In the genomic region with DNA sequence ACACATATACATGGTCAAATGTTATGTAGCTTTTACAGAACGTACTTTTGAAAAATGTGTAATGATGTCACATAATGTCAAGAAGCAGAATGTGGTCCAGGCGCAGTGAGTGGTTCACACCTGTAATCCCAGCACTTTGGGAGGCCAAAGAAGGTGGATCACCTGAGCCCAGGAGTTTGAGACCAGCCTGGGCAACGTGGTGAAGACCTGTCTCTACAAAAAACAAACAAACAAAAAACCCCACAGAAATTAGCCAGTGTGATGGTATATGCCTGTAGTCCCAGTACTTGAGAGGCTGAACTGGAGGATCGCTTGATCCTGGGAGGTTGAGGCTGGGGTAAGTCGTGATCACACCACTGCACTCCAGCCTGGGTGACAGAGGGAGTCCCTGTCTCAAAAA, we compare ENCODE assay signal across 30 cellular contexts.
"Had no signal": no experiment of that assay in that cellular context is flagged by ENCODE, and none has a peak within 500 bp of the region (broad histone marks: within the 10 kb centered on the region; RNA-seq: fewer than 3 reads in every experiment).

No MANE protein-coding gene starts in this region.

- H3K4me1 Mint-ChIP-seq: activated CD4-positive, alpha-beta memory T cell treated with anti-CD3 and anti-CD28 coated beads, Interleukin-2, amount 10 ng/mL, durations not matched to agents 7 days and 5 days; activated CD4-positive, alpha-beta T cell treated with anti-CD3 and anti-CD28 coated beads, Interleukin-2, amount 10 ng/mL, durations not matched to agents 7 days and 5 days; activated naive CD4-positive, alpha-beta T cell treated with anti-CD3 and anti-CD28 coated beads, Interleukin-2, amount 10 ng/mL, durations not matched to agents 7 days and 5 days; activated naive CD8-positive, alpha-beta T cell treated with anti-CD3 and anti-CD28 coated beads, Interleukin-2, amount 10 ng/mL, durations not matched to agents 7 days and 5 days; central memory CD8-positive, alpha-beta T cell had no signal

- H3K4me3 ChIP-seq: coronary artery had no signal

- H3K36me3 ChIP-seq: brain microvascular endothelial cell had no signal

- H3K4me3 Mint-ChIP-seq: activated CD4-positive, alpha-beta memory T cell treated with anti-CD3 and anti-CD28 coated beads, Interleukin-2, amount 10 ng/mL, durations not matched to agents 7 days and 5 days; activated CD4-positive, alpha-beta T cell treated with anti-CD3 and anti-CD28 coated beads, Interleukin-2, amount 10 ng/mL, durations not matched to agents 7 days and 5 days; activated naive CD4-positive, alpha-beta T cell treated with anti-CD3 and anti-CD28 coated beads, Interleukin-2, amount 10 ng/mL, durations not matched to agents 7 days and 5 days; activated naive CD8-positive, alpha-beta T cell treated with anti-CD3 and anti-CD28 coated beads, Interleukin-2, amount 10 ng/mL, durations not matched to agents 7 days and 5 days; activated T-cell treated with anti-CD3 and anti-CD28 coated beads, Interleukin-2, amount 50 U/mL, for 24 hours; activated T-cell treated with anti-CD3 and anti-CD28 coated beads, Interleukin-2, amount 50 U/mL, for 72 hours; central memory CD8-positive, alpha-beta T cell; dendritic cell treated with granulocyte-macrophage colony-stimulating factor and Interleukin-4, amounts not matched to agents 40 ng/mL and 50 ng/mL, for 4 days; effector memory CD8-positive, alpha-beta T cell had no signal

- H3K27ac ChIP-seq: brain microvascular endothelial cell, coronary artery, epithelial cell of prostate had no signal

- DNase-seq: activated CD4-positive, alpha-beta memory T cell treated with anti-CD3 and anti-CD28 coated beads, Interleukin-2, amount 10 ng/mL, durations not matched to agents 7 days and 5 days; activated CD4-positive, alpha-beta T cell treated with anti-CD3 and anti-CD28 coated beads for 1 hour; activated CD4-positive, alpha-beta T cell treated with anti-CD3 and anti-CD28 coated beads for 4 hours; activated CD4-positive, alpha-beta T cell treated with anti-CD3 and anti-CD28 coated beads, Interleukin-2, amount 10 ng/mL, durations not matched to agents 7 days and 5 days; activated CD4-positive, alpha-beta T cell treated with anti-CD3 and anti-CD28 coated beads, Interleukin-2, amount 50 U/mL, for 4 hours; activated CD8-positive, alpha-beta memory T cell treated with anti-CD3 and anti-CD28 coated beads, Interleukin-2, amount 50 U/mL, for 48 hours; activated gamma-delta T cell; activated naive CD4-positive, alpha-beta T cell; activated naive CD4-positive, alpha-beta T cell treated with anti-CD3 and anti-CD28 coated beads, Interleukin-2, amount 10 ng/mL, durations not matched to agents 7 days and 5 days; activated naive CD8-positive, alpha-beta T cell treated with anti-CD3 and anti-CD28 coated beads, Interleukin-2, amount 10 ng/mL, durations not matched to agents 7 days and 5 days; activated T-cell treated with anti-CD3 and anti-CD28 coated beads for 4 hours; activated T-cell treated with anti-CD3 and anti-CD28 coated beads, Interleukin-2, amount 50 U/mL, for 24 hours; activated T-cell treated with anti-CD3 and anti-CD28 coated beads, Interleukin-2, amount 50 U/mL, for 72 hours; amniotic stem cell; anterior cingulate cortex; brain microvascular endothelial cell; effector CD4-positive, alpha-beta T cell; effector memory CD8-positive, alpha-beta T cell; foreskin fibroblast; head of caudate nucleus; T-helper 2 cell had no signal

- ATAC-seq: activated naive CD4-positive, alpha-beta T cell treated with anti-CD3 and anti-CD28 coated beads, Interleukin-2, amount 50 U/mL, for 72 hours; activated T-cell treated with anti-CD3 and anti-CD28 coated beads, Interleukin-2, amount 50 U/mL, for 72 hours; effector memory CD8-positive, alpha-beta T cell had no signal

- FAIRE-seq: astrocyte, endometrium, endothelial cell of umbilical vein, frontal cortex had no signal

- H3K27ac Mint-ChIP-seq: activated CD4-positive, alpha-beta memory T cell treated with anti-CD3 and anti-CD28 coated beads, Interleukin-2, amount 10 ng/mL, durations not matched to agents 7 days and 5 days; activated CD4-positive, alpha-beta T cell treated with anti-CD3 and anti-CD28 coated beads, Interleukin-2, amount 10 ng/mL, durations not matched to agents 7 days and 5 days; activated naive CD4-positive, alpha-beta T cell treated with anti-CD3 and anti-CD28 coated beads, Interleukin-2, amount 10 ng/mL, durations not matched to agents 7 days and 5 days; activated naive CD4-positive, alpha-beta T cell treated with anti-CD3 and anti-CD28 coated beads, Interleukin-2, amount 50 U/mL, for 72 hours; activated naive CD8-positive, alpha-beta T cell treated with anti-CD3 and anti-CD28 coated beads, Interleukin-2, amount 10 ng/mL, durations not matched to agents 7 days and 5 days; activated T-cell treated with anti-CD3 and anti-CD28 coated beads, Interleukin-2, amount 50 U/mL, for 24 hours; activated T-cell treated with anti-CD3 and anti-CD28 coated beads, Interleukin-2, amount 50 U/mL, for 72 hours; dendritic cell treated with granulocyte-macrophage colony-stimulating factor and Interleukin-4, amounts not matched to agents 40 ng/mL and 50 ng/mL, for 4 days; effector memory CD8-positive, alpha-beta T cell had no signal

- H3K36me3 Mint-ChIP-seq: activated naive CD4-positive, alpha-beta T cell treated with anti-CD3 and anti-CD28 coated beads, Interleukin-2, amount 10 ng/mL, durations not matched to agents 7 days and 5 days; activated naive CD8-positive, alpha-beta T cell treated with anti-CD3 and anti-CD28 coated beads, Interleukin-2, amount 10 ng/mL, durations not matched to agents 7 days and 5 days had no signal

- H3K9me3 Mint-ChIP-seq: activated CD4-positive, alpha-beta memory T cell treated with anti-CD3 and anti-CD28 coated beads, Interleukin-2, amount 10 ng/mL, durations not matched to agents 7 days and 5 days; activated CD4-positive, alpha-beta T cell treated with anti-CD3 and anti-CD28 coated beads, Interleukin-2, amount 10 ng/mL, durations not matched to agents 7 days and 5 days; activated naive CD4-positive, alpha-beta T cell treated with anti-CD3 and anti-CD28 coated beads, Interleukin-2, amount 10 ng/mL, durations not matched to agents 7 days and 5 days; activated naive CD4-positive, alpha-beta T cell treated with anti-CD3 and anti-CD28 coated beads, Interleukin-2, amount 50 U/mL, for 72 hours; activated naive CD8-positive, alpha-beta T cell treated with anti-CD3 and anti-CD28 coated beads, Interleukin-2, amount 10 ng/mL, durations not matched to agents 7 days and 5 days; activated T-cell treated with anti-CD3 and anti-CD28 coated beads, Interleukin-2, amount 50 U/mL, for 24 hours; activated T-cell treated with anti-CD3 and anti-CD28 coated beads, Interleukin-2, amount 50 U/mL, for 72 hours; central memory CD8-positive, alpha-beta T cell; dendritic cell treated with granulocyte-macrophage colony-stimulating factor and Interleukin-4, amounts not matched to agents 40 ng/mL and 50 ng/mL, for 4 days; effector memory CD8-positive, alpha-beta T cell had no signal
